Comparison of ENCODE assay signal across 8 cellular contexts in genomic region chr9:122538757-122539156, GRCh38. TPM values are rescaled to one million over a fixed set of nuclear protein-coding genes. Genes with fewer than 3 reads are reported as not detected.
"Had no signal": no experiment of that assay in that cellular context is flagged by ENCODE, and none has a peak within 500 bp of the region (broad histone marks: within the 10 kb centered on the region; RNA-seq: fewer than 3 reads in every experiment).

No MANE protein-coding gene starts in this region.

- H3K27ac ChIP-seq: GM23248, KMS-11 had no signal

- H3K4me1 Mint-ChIP-seq: H9 had no signal

- DNase-seq: GM23248, H9, HCEC 1CT, KBM-7 had no signal

- H3K27ac Mint-ChIP-seq: H9 had no signal

- H3K9ac ChIP-seq: GM23248, KMS-11 had no signal

- H2AFZ ChIP-seq: GM23248 had no signal

- H3K4me2 ChIP-seq: KMS-11 had no signal

- H3K4me3 ChIP-seq: GM23248 had no signal

- FAIRE-seq: H1, HTR-8/SVneo had no signal

- H3K4me3 Mint-ChIP-seq: H9 had no signal

RNA-seq across cellular contexts. Expression of gene OR1N1, which starts 11.7 kb away (rescaled TPM):
- total RNA-seq: GM23248, H1, H9, HT-29 had no signal
- polyA plus RNA-seq: GM23248, H1 had no signal

RNA-seq across cellular contexts. Expression of gene OR1N2, which starts 14.2 kb away (rescaled TPM):
- total RNA-seq: GM23248, H1, H9, HT-29 had no signal
- polyA plus RNA-seq: GM23248, H1 had no signal

RNA-seq across cellular contexts. Expression of gene OR1J4, which starts 19.8 kb away (rescaled TPM):
- total RNA-seq: H1, H9, HT-29 had no signal
- polyA plus RNA-seq: H1 had no signal

RNA-seq across cellular contexts. Expression of gene OR1J2, which starts 28.2 kb away (rescaled TPM):
- total RNA-seq: H1, H9, HT-29 had no signal
- polyA plus RNA-seq: H1 had no signal

RNA-seq across cellular contexts. Expression of gene OR1L8, which starts 44.4 kb away (rescaled TPM):
- total RNA-seq: H1, H9, HT-29 had no signal
- polyA plus RNA-seq: GM23248, H1 had no signal
